Comparison of ENCODE assay signal across 11 cellular contexts in genomic region chr11:111733009-111733408, GRCh38. TPM values are rescaled to one million over a fixed set of nuclear protein-coding genes. Genes with fewer than 3 reads are reported as not detected.
DNase-seq lines count a peak whose midpoint lies in the region; ATAC-seq, FAIRE-seq and TF ChIP-seq lines count a peak whose summit lies in the region.
"Had no signal": no experiment of that assay in that cellular context is flagged by ENCODE, and none has a peak within 500 bp of the region (broad histone marks: within the 10 kb centered on the region; RNA-seq: fewer than 3 reads in every experiment).

No MANE protein-coding gene starts in this region.

- H2BK12ac ChIP-seq in H9 (ENCODE audit: insufficient read length, low read depth, low read length): no peak overlapping the region

- DNase-seq in H9: no peak
- no peak for DNase-seq in central memory CD8-positive, alpha-beta T cell (ENCODE audit: low spot score in 2 of 2)
- DNase-seq in kidney glomerular epithelial cell (lab: John Stamatoyannopoulos, UW): peak; percentile 41
- no peak for DNase-seq in DMS153 treated with DMSO at 0.1 percent for 48 hours (lab: John Stamatoyannopoulos, UW; ENCODE audit: unreplicated experiment)
- DNase-seq in NCI-H2029 (lab: John Stamatoyannopoulos, UW): no peak
- no peak for DNase-seq in small intestine
- DNase-seq in epidermal melanocyte (ENCODE audit: insufficient read length, low spot score): no peak
- DNase-seq: activated B cell treated with CpG ODN at 0.5 μM for 24 hours; effector memory CD4-positive, alpha-beta T cell; NCI-H1417 had no signal

- H3K4me1 ChIP-seq in H9 (ENCODE audit: insufficient read depth, low read length) (no peaks in the 10 kb centered on the region), skeletal muscle tissue (ENCODE audit: control insufficient read depth in 3 of 3, insufficient read depth in 3 of 3, low read length in 3 of 3) (peaks cover 85 to 89% (median 89%) of the 10 kb centered on the region in 3 donors), small intestine (ENCODE audit: control insufficient read depth in 2 of 2, insufficient read depth in 1 of 2, low read depth in 1 of 2, low read length in 1 of 2) (no peaks in the 10 kb centered on the region)

- H3K27ac ChIP-seq in H9 (ENCODE audit: insufficient read length, low read depth, low read length) (no peak overlapping the region), skeletal muscle tissue (ENCODE audit: low read depth, low read length) (peak overlapping the region; percentile 99), small intestine (ENCODE audit: low read depth in 1 of 2, low read length in 1 of 2) (peak overlapping the region in 1 of 2 donors; percentile 90)

- no peak overlapping the region for H4K8ac ChIP-seq in H9 (replicated peaks; ENCODE audit: insufficient read length, low read depth, low read length)

- H3K4me3 ChIP-seq in skeletal muscle tissue (ENCODE audit: low read length in 3 of 3): peak overlapping the region; percentile 25 to 58 (median 43)
- no peak overlapping the region for H3K4me3 ChIP-seq in small intestine (ENCODE audit: low read depth in 1 of 2, low read length in 2 of 2)

- no peak overlapping the region for H4K5ac ChIP-seq in H9 (ENCODE audit: insufficient read length, low read depth, low read length)

- no peak overlapping the region for H2BK5ac ChIP-seq in H9 (ENCODE audit: insufficient read length, low read length)

- TF ChIP-seq CTCF in H9 (conservative IDR thresholded peaks at IDR 0.05): no peak

- no peak overlapping the region for H3K4ac ChIP-seq in H9 (ENCODE audit: low read depth, low read length)

- H3K18ac ChIP-seq in H9 (ENCODE audit: insufficient read length, low read depth, low read length): no peak overlapping the region

- H3K27me3 ChIP-seq in H9 (ENCODE audit: insufficient read depth, low read length) (no peaks in the 10 kb centered on the region), skeletal muscle tissue (ENCODE audit: control insufficient read depth in 3 of 3, insufficient read depth in 3 of 3, low read length in 3 of 3) (no peaks in the 10 kb centered on the region), small intestine (ENCODE audit: control insufficient read depth in 2 of 2, insufficient read depth in 2 of 2, low read length in 2 of 2) (no peaks in the 10 kb centered on the region)

- H2BK120ac ChIP-seq in H9 (ENCODE audit: low read depth, low read length, poor library complexity, severe bottlenecking): no peak overlapping the region

- H3K23ac ChIP-seq in H9 (ENCODE audit: insufficient read length, low read depth, low read length): no peak overlapping the region

- no peak overlapping the region for H3K56ac ChIP-seq in H9 (ENCODE audit: insufficient read length, low read depth, low read length)

- H4K20me1 ChIP-seq in H9 (ENCODE audit: control insufficient read depth, insufficient read depth, insufficient read length): no peaks in the 10 kb centered on the region

- no peak overlapping the region for H4K91ac ChIP-seq in H9 (ENCODE audit: insufficient read length, low read depth, low read length)

- no peaks in the 10 kb centered on the region; the same call in 1 of the 2 replicates for H3K27me3 Mint-ChIP-seq in H9 (ENCODE audit: low read depth)
- H3K27me3 Mint-ChIP-seq in central memory CD8-positive, alpha-beta T cell: no peaks in the 10 kb centered on the region
- H3K27me3 Mint-ChIP-seq: activated B cell treated with CpG ODN at 0.5 μM for 24 hours had no signal

- peaks cover 0 to 18% (median 8%) of the 10 kb centered on the region in 3 experiments; a peak in 5 of 7 replicates for H3K36me3 Mint-ChIP-seq in H9 (ENCODE audit: insufficient read depth in 1 of 3, low read depth in 3 of 3)
- H3K36me3 Mint-ChIP-seq in central memory CD8-positive, alpha-beta T cell (ENCODE audit: insufficient read depth): peaks cover 5% of the 10 kb centered on the region

- ATAC-seq in central memory CD8-positive, alpha-beta T cell (replicated peaks; ENCODE audit: extremely low read depth, poor library complexity, severe bottlenecking): no peak

- H3K9me3 ChIP-seq in H9 (ENCODE audit: control insufficient read depth, low read depth, low read length) (no peaks in the 10 kb centered on the region), skeletal muscle tissue (ENCODE audit: control insufficient read depth in 3 of 3, low read length in 3 of 3) (no peaks in the 10 kb centered on the region), small intestine (ENCODE audit: control insufficient read depth, low read depth) (no peaks in the 10 kb centered on the region)

- H2AFZ ChIP-seq in H9 (ENCODE audit: low read length): no peak overlapping the region

- H3T11ph ChIP-seq in H9 (ENCODE audit: low read length): no peak overlapping the region

- H3K14ac ChIP-seq in H9 (ENCODE audit: insufficient read depth, low read length): no peak overlapping the region

- H3K79me2 ChIP-seq in H9 (ENCODE audit: insufficient read depth, low read length): no peaks in the 10 kb centered on the region

- no peak overlapping the region for H2AK5ac ChIP-seq in H9 (ENCODE audit: insufficient read length, low read length)

- no peaks in the 10 kb centered on the region for H3K79me1 ChIP-seq in H9 (ENCODE audit: insufficient read depth, low read depth, low read length, poor library complexity, severe bottlenecking)

- H3K27ac Mint-ChIP-seq in H9: peak overlapping the region in 2 of 3 experiments; percentile 68 to 88; a peak in 4 of 7 replicates
- H3K27ac Mint-ChIP-seq in central memory CD8-positive, alpha-beta T cell (ENCODE audit: low read depth): peak overlapping the region; percentile 16
- H3K27ac Mint-ChIP-seq: activated B cell treated with CpG ODN at 0.5 μM for 24 hours had no signal

- no peak for FAIRE-seq in small intestine (lab: Jason Lieb, UNC)

- H3K9me3 Mint-ChIP-seq in H9: no peaks in the 10 kb centered on the region
- no peaks in the 10 kb centered on the region for H3K9me3 Mint-ChIP-seq in central memory CD8-positive, alpha-beta T cell
- H3K9me3 Mint-ChIP-seq: activated B cell treated with CpG ODN at 0.5 μM for 24 hours had no signal

- no peak overlapping the region for H2BK20ac ChIP-seq in H9 (ENCODE audit: low read depth, low read length, poor library complexity, severe bottlenecking)

- H3K4me1 Mint-ChIP-seq in H9: peaks cover 8 to 39% of the 10 kb centered on the region in 2 experiments
- no peaks in the 10 kb centered on the region for H3K4me1 Mint-ChIP-seq in central memory CD8-positive, alpha-beta T cell
- H3K4me1 Mint-ChIP-seq: activated B cell treated with CpG ODN at 0.5 μM for 24 hours had no signal

- no peak overlapping the region for H3K4me2 ChIP-seq in H9 (ENCODE audit: insufficient read depth, insufficient read length, low read length)

- H2BK15ac ChIP-seq in H9 (ENCODE audit: low read depth, low read length): no peak overlapping the region

- H3K36me3 ChIP-seq in skeletal muscle tissue (ENCODE audit: control insufficient read depth in 3 of 3, insufficient read depth in 3 of 3, low read length in 3 of 3) (no peaks in the 10 kb centered on the region), small intestine (ENCODE audit: control insufficient read depth in 2 of 2, insufficient read depth in 2 of 2, low read length in 2 of 2) (no peaks in the 10 kb centered on the region)

- H3K4me3 Mint-ChIP-seq in H9: no peak overlapping the region
- H3K4me3 Mint-ChIP-seq in central memory CD8-positive, alpha-beta T cell: no peak overlapping the region
- H3K4me3 Mint-ChIP-seq: activated B cell treated with CpG ODN at 0.5 μM for 24 hours had no signal

- WGBS in H9 (ENCODE audit: extremely low coverage, insufficient read length, low lambda C conversion rate): no CpG with 5 or more reads among the region's 7 CpGs
- WGBS in small intestine, 3 donors: 56 to 85% (median 80%) methylated on average over 7 of the region's 7 CpGs

- H3K9ac ChIP-seq in H9 (ENCODE audit: extremely low read depth, insufficient read length, low read length): no peak overlapping the region
- H3K9ac ChIP-seq in skeletal muscle tissue (ENCODE audit: low read depth in 1 of 3, low read length in 3 of 3): peak overlapping the region; percentile 74 to 90 (median 79)

- no peaks in the 10 kb centered on the region for H3K23me2 ChIP-seq in H9 (ENCODE audit: insufficient read length, low read depth, low read length, poor library complexity, severe bottlenecking)

RNA-seq across cellular contexts. Expression of gene PPP2R1B, which starts 33.2 kb away (rescaled TPM):
- total RNA-seq in H9 (2021) (95.5 and 105 TPM in 2 replicates), skeletal muscle tissue (25.1 TPM)
- 10 to 100 TPM in 2 of 3 donors, 1 to 10 TPM in 1; 9.5 to 16.5 (median 12.3) TPM for polyA plus RNA-seq in small intestine

Comparison
In these comparisons a context has a peak if more than half of its experiments do, and no peak if none do; other contexts are left out.
1. H3K4me3 ChIP-seq: peak in skeletal muscle tissue (3 of 3); none in small intestine (0 of 2).